In genomic region chr11:126919147-126919823, GRCh38 we compare ENCODE assay signal across 14 cellular contexts.
DNase-seq lines count a peak whose midpoint lies in the region; ATAC-seq, FAIRE-seq and TF ChIP-seq lines count a peak whose summit lies in the region.
"Had no signal": no experiment of that assay in that cellular context is flagged by ENCODE, and none has a peak within 500 bp of the region (broad histone marks: within the 10 kb centered on the region; RNA-seq: fewer than 3 reads in every experiment).

No MANE protein-coding gene starts in this region.

- H3K36me3 ChIP-seq in kidney (ENCODE audit: control insufficient read depth in 1 of 2, insufficient read depth in 2 of 2, low read length in 2 of 2) = no peaks in the 10 kb centered on the region
- H3K36me3 ChIP-seq: uterus had no signal

- FAIRE-seq in kidney (lab: Jason Lieb, UNC) = no peak

- no peak overlapping the region for H3K4me3 ChIP-seq in kidney (ENCODE audit: low read length in 2 of 2)
- H3K4me3 ChIP-seq: uterus had no signal

- no peaks in the 10 kb centered on the region for H3K9me3 ChIP-seq in kidney (ENCODE audit: control insufficient read depth in 1 of 2, low read length in 2 of 2)
- H3K9me3 ChIP-seq: uterus had no signal

- peak; percentile 46 for ATAC-seq in GM18861 (IDR thresholded peaks at IDR 0.05; ENCODE audit: unreplicated experiment)
- peak; percentile 49 for ATAC-seq in GM21576 (IDR thresholded peaks at IDR 0.05; ENCODE audit: unreplicated experiment)
- ATAC-seq in HG03342 (IDR thresholded peaks at IDR 0.05; ENCODE audit: unreplicated experiment) = peak; percentile 59

- TF ChIP-seq CTCF in kidney (IDR thresholded peaks at IDR 0.05; ENCODE audit: borderline replicate concordance, extremely low read depth, insufficient read depth) = no peak

- intact Hi-C loops in kidney (cut with DNase I) = no loop called here
- intact Hi-C loops in posterior cingulate gyrus (cut with DNase I) = no loop called here

- DNase-seq in glomerular visceral epithelial cell (ENCODE audit: extremely low spot score) (peak; percentile 12), NCI-H69 (lab: John Stamatoyannopoulos, UW) (no peak), kidney (no peak), posterior cingulate gyrus (no peak), SHP77 (lab: John Stamatoyannopoulos, UW) (no peak)
- DNase-seq: activated naive CD4-positive, alpha-beta T cell treated with anti-CD3 and anti-CD28 coated beads, Interleukin-2, amount 50 U/mL, for 16 hours; Calu3; mesendoderm; NCI-H1930; Right ventricle myocardium superior; uterus had no signal

- no peak overlapping the region for H3K9ac ChIP-seq in kidney (ENCODE audit: low read length in 2 of 2)

- H3K4me1 ChIP-seq in kidney (ENCODE audit: control insufficient read depth in 1 of 2, insufficient read depth in 1 of 2, low read depth in 1 of 2, low read length in 2 of 2) = no peaks in the 10 kb centered on the region
- H3K4me1 ChIP-seq: uterus had no signal

- no peak overlapping the region for H3K27ac ChIP-seq in kidney (ENCODE audit: low read depth in 2 of 2, low read length in 2 of 2)
- H3K27ac ChIP-seq: uterus had no signal
